31 cellular contexts compared by ENCODE assay signal in genomic region chr10:116486774-116487448, GRCh38. TPM values are rescaled to one million over a fixed set of nuclear protein-coding genes. Genes with fewer than 3 reads are reported as not detected.
"Had no signal": no experiment of that assay in that cellular context is flagged by ENCODE, and none has a peak within 500 bp of the region (broad histone marks: within the 10 kb centered on the region; RNA-seq: fewer than 3 reads in every experiment).

No MANE protein-coding gene starts in this region.

- H3K4me3 Mint-ChIP-seq: activated CD4-positive, alpha-beta memory T cell treated with anti-CD3 and anti-CD28 coated beads, Interleukin-2, amount 10 ng/mL, durations not matched to agents 7 days and 5 days; activated CD4-positive, alpha-beta T cell treated with anti-CD3 and anti-CD28 coated beads, Interleukin-2, amount 10 ng/mL, durations not matched to agents 7 days and 5 days; activated naive CD8-positive, alpha-beta T cell; activated T-cell treated with anti-CD3 and anti-CD28 coated beads, Interleukin-2, amount 50 U/mL, for 24 hours; activated T-cell treated with anti-CD3 and anti-CD28 coated beads, Interleukin-2, amount 50 U/mL, for 72 hours; central memory CD8-positive, alpha-beta T cell; dendritic cell treated with granulocyte-macrophage colony-stimulating factor and Interleukin-4, amounts not matched to agents 40 ng/mL and 50 ng/mL, for 4 days had no signal

- H3K9me3 Mint-ChIP-seq: activated CD4-positive, alpha-beta memory T cell treated with anti-CD3 and anti-CD28 coated beads, Interleukin-2, amount 10 ng/mL, durations not matched to agents 7 days and 5 days; activated CD4-positive, alpha-beta T cell treated with anti-CD3 and anti-CD28 coated beads, Interleukin-2, amount 10 ng/mL, durations not matched to agents 7 days and 5 days; activated T-cell treated with anti-CD3 and anti-CD28 coated beads, Interleukin-2, amount 50 U/mL, for 24 hours; activated T-cell treated with anti-CD3 and anti-CD28 coated beads, Interleukin-2, amount 50 U/mL, for 72 hours; dendritic cell treated with granulocyte-macrophage colony-stimulating factor and Interleukin-4, amounts not matched to agents 40 ng/mL and 50 ng/mL, for 4 days had no signal

- H3K4me3 ChIP-seq: coronary artery, dorsolateral prefrontal cortex, esophagus muscularis mucosa, gastrocnemius medialis had no signal

- H3K27ac ChIP-seq: brain microvascular endothelial cell, coronary artery, dorsolateral prefrontal cortex, esophagus muscularis mucosa, foreskin keratinocyte, gastrocnemius medialis had no signal

- ATAC-seq: activated T-cell treated with anti-CD3 and anti-CD28 coated beads, Interleukin-2, amount 50 U/mL, for 72 hours; foreskin keratinocyte; gastrocnemius medialis had no signal

- H3K36me3 ChIP-seq: brain microvascular endothelial cell, esophagus muscularis mucosa, gastrocnemius medialis had no signal

- H3K27ac Mint-ChIP-seq: activated CD4-positive, alpha-beta memory T cell treated with anti-CD3 and anti-CD28 coated beads, Interleukin-2, amount 10 ng/mL, durations not matched to agents 7 days and 5 days; activated CD4-positive, alpha-beta T cell treated with anti-CD3 and anti-CD28 coated beads, Interleukin-2, amount 10 ng/mL, durations not matched to agents 7 days and 5 days; activated naive CD8-positive, alpha-beta T cell; activated T-cell treated with anti-CD3 and anti-CD28 coated beads, Interleukin-2, amount 50 U/mL, for 24 hours; activated T-cell treated with anti-CD3 and anti-CD28 coated beads, Interleukin-2, amount 50 U/mL, for 72 hours; dendritic cell treated with granulocyte-macrophage colony-stimulating factor and Interleukin-4, amounts not matched to agents 40 ng/mL and 50 ng/mL, for 4 days had no signal

- H3K9me3 ChIP-seq: esophagus muscularis mucosa, gastrocnemius medialis had no signal

- H3K4me1 ChIP-seq: esophagus muscularis mucosa, foreskin keratinocyte, gastrocnemius medialis had no signal

- H3K27me3 Mint-ChIP-seq: activated CD4-positive, alpha-beta memory T cell treated with anti-CD3 and anti-CD28 coated beads, Interleukin-2, amount 10 ng/mL, durations not matched to agents 7 days and 5 days; activated CD4-positive, alpha-beta T cell treated with anti-CD3 and anti-CD28 coated beads, Interleukin-2, amount 10 ng/mL, durations not matched to agents 7 days and 5 days; central memory CD8-positive, alpha-beta T cell had no signal

- H3K36me3 Mint-ChIP-seq: activated naive CD8-positive, alpha-beta T cell had no signal

- H3K27me3 ChIP-seq: brain microvascular endothelial cell, foreskin keratinocyte, gastrocnemius medialis had no signal

- H3K4me1 Mint-ChIP-seq: activated CD4-positive, alpha-beta memory T cell treated with anti-CD3 and anti-CD28 coated beads, Interleukin-2, amount 10 ng/mL, durations not matched to agents 7 days and 5 days; activated CD4-positive, alpha-beta T cell treated with anti-CD3 and anti-CD28 coated beads, Interleukin-2, amount 10 ng/mL, durations not matched to agents 7 days and 5 days; central memory CD8-positive, alpha-beta T cell had no signal

- DNase-seq: activated CD4-positive, alpha-beta memory T cell treated with anti-CD3 and anti-CD28 coated beads, Interleukin-2, amount 10 ng/mL, durations not matched to agents 7 days and 5 days; activated CD4-positive, alpha-beta T cell treated with anti-CD3 and anti-CD28 coated beads for 1 hour; activated CD4-positive, alpha-beta T cell treated with anti-CD3 and anti-CD28 coated beads for 4 hours; activated CD4-positive, alpha-beta T cell treated with anti-CD3 and anti-CD28 coated beads, Interleukin-2, amount 10 ng/mL, durations not matched to agents 7 days and 5 days; activated CD4-positive, alpha-beta T cell treated with anti-CD3 and anti-CD28 coated beads, Interleukin-2, amount 50 U/mL, for 4 hours; activated CD8-positive, alpha-beta memory T cell treated with anti-CD3 and anti-CD28 coated beads, Interleukin-2, amount 50 U/mL, for 48 hours; activated gamma-delta T cell; activated naive CD4-positive, alpha-beta T cell treated with anti-CD3 and anti-CD28 coated beads, Interleukin-2, amount 50 U/mL, for 16 hours; activated naive CD4-positive, alpha-beta T cell treated with Interleukin-2 at 50 U/mL for 16 hours; activated T-cell treated with anti-CD3 and anti-CD28 coated beads for 4 hours; activated T-cell treated with anti-CD3 and anti-CD28 coated beads, Interleukin-2, amount 50 U/mL, for 24 hours; activated T-cell treated with anti-CD3 and anti-CD28 coated beads, Interleukin-2, amount 50 U/mL, for 72 hours; amniotic stem cell; anterior cingulate cortex; brain microvascular endothelial cell; dorsolateral prefrontal cortex; effector memory CD4-positive, alpha-beta T cell; erythroblast; foreskin keratinocyte; gastrocnemius medialis; glutamatergic neuron; T-helper 2 cell had no signal

RNA-seq across cellular contexts. Expression of gene PNLIP, which starts 58.8 kb away (rescaled TPM):
- total RNA-seq: activated CD4-positive, alpha-beta memory T cell treated with anti-CD3 and anti-CD28 coated beads, Interleukin-2, amount 10 ng/mL, durations not matched to agents 7 days and 5 days; activated CD4-positive, alpha-beta T cell treated with anti-CD3 and anti-CD28 coated beads, Interleukin-2, amount 10 ng/mL, durations not matched to agents 7 days and 5 days; activated T-cell treated with anti-CD3 and anti-CD28 coated beads, Interleukin-2, amount 50 U/mL, for 72 hours; astrocyte; cardiac septum; cerebellum; dorsolateral prefrontal cortex; esophagus muscularis mucosa; foreskin keratinocyte; gastrocnemius medialis; T-helper 1 cell treated with Interleukin-12 subunit alpha and Interleukin-12 subunit beta and Interleukin-4 antibody, amounts not matched to agents 30 ng/mL and 1 ng/mL, for 36 hours had no signal
- polyA plus RNA-seq: foreskin keratinocyte had no signal

RNA-seq across cellular contexts. Expression of gene PNLIPRP3, which starts 59.3 kb away (rescaled TPM):
- total RNA-seq: activated CD4-positive, alpha-beta memory T cell treated with anti-CD3 and anti-CD28 coated beads, Interleukin-2, amount 10 ng/mL, durations not matched to agents 7 days and 5 days; activated CD4-positive, alpha-beta T cell treated with anti-CD3 and anti-CD28 coated beads, Interleukin-2, amount 10 ng/mL, durations not matched to agents 7 days and 5 days; activated T-cell treated with anti-CD3 and anti-CD28 coated beads, Interleukin-2, amount 50 U/mL, for 72 hours; astrocyte; cardiac septum; cerebellum; dorsolateral prefrontal cortex; gastrocnemius medialis; T-helper 1 cell treated with Interleukin-12 subunit alpha and Interleukin-12 subunit beta and Interleukin-4 antibody, amounts not matched to agents 30 ng/mL and 1 ng/mL, for 36 hours had no signal
